27 cellular contexts compared by ENCODE assay signal in the genomic region with DNA sequence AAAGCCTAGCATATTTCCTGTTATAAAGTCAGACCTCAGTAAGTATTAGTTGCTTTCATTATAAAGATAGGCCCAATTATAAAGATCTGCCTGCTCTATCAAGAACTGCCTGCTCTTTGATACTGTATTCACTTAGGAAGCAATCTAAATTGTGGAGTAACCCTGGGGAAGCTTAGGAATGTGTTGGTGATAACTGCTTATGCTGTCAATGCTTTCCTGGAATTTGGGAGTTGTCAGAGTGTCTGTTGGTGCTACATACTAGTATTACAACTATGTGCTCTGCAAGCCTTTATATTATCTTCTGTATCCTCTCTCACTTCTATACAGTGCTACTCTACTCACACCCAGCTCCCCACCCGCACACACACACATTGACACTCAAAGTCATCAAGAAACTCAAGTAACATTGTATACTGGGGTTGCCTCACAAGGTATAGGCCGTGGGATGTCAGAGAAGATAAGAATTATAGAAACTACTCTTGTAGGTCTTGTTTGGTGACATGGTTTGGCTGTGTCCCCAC. TPM values are rescaled to one million over a fixed set of nuclear protein-coding genes. Genes with fewer than 3 reads are reported as not detected.
DNase-seq lines count a peak whose midpoint lies in the region; ATAC-seq and TF ChIP-seq lines count a peak whose summit lies in the region.
"Had no signal": no experiment of that assay in that cellular context is flagged by ENCODE, and none has a peak within 500 bp of the region (broad histone marks: within the 10 kb centered on the region; RNA-seq: fewer than 3 reads in every experiment).

No MANE protein-coding gene starts in this region.

- no peak for TF ChIP-seq POLR2A in thyroid gland (IDR thresholded peaks at IDR 0.05)

- H3K79me2 ChIP-seq in mesendoderm (ENCODE audit: control insufficient read depth, insufficient read depth, low read length): peaks cover 28% of the 10 kb centered on the region

- H2BK5ac ChIP-seq in mesendoderm (ENCODE audit: low read length): no peak overlapping the region

- peak; percentile 33 for DNase-seq in AG10803 (ENCODE audit: low read depth)
- peak; percentile 21 for DNase-seq in adipocyte (ENCODE audit: low read depth)
- no peak for DNase-seq in left cardiac atrium
- DNase-seq in mesendoderm: peak; percentile 75
- DNase-seq in NCI-H82 treated with DMSO at 0.1 percent for 48 hours (lab: John Stamatoyannopoulos, UW; ENCODE audit: unreplicated experiment): no peak
- DNase-seq in thyroid gland: no peak
- DNase-seq: activated CD8-positive, alpha-beta T cell treated with anti-CD3 and anti-CD28 coated beads, Interleukin-2, amount 10 ng/mL, durations not matched to agents 7 days and 5 days; activated gamma-delta T cell; activated naive CD8-positive, alpha-beta T cell treated with anti-CD3 and anti-CD28 coated beads, Interleukin-2, amount 10 ng/mL, durations not matched to agents 7 days and 5 days; BE2C; body of pancreas; DMS53; effector CD4-positive, alpha-beta T cell; GDM1; HCEC 1CT; heart left ventricle; natural killer cell; NCI-H1436; NCI-H446 treated with DMSO at 0.1 percent for 48 hours; NCI-H82; retina; RPMI8226; spleen; transverse colon had no signal

- H2BK120ac ChIP-seq in mesendoderm (ENCODE audit: low read depth, low read length): no peak overlapping the region

- H3K18ac ChIP-seq in mesendoderm (ENCODE audit: low read length): no peak overlapping the region

- no peak overlapping the region for H4K8ac ChIP-seq in mesendoderm (ENCODE audit: low read depth, low read length)

- H2BK15ac ChIP-seq in mesendoderm (replicated peaks; ENCODE audit: low read depth): no peak overlapping the region

- H3K36me3 ChIP-seq in adipocyte (ENCODE audit: control insufficient read depth, insufficient read depth, low read length, severe bottlenecking) (no peaks in the 10 kb centered on the region), mesendoderm (ENCODE audit: control insufficient read depth, insufficient read depth, low read length) (no peaks in the 10 kb centered on the region), thyroid gland (no peaks in the 10 kb centered on the region)
- H3K36me3 ChIP-seq: BE2C, heart left ventricle, spleen, transverse colon had no signal

- no peak overlapping the region for H3K4me2 ChIP-seq in mesendoderm (ENCODE audit: low read length)

- TF ChIP-seq CTCF in AG10803 (conservative IDR thresholded peaks at IDR 0.05; ENCODE audit: low read length) (no peak), thyroid gland (IDR thresholded peaks at IDR 0.05) (no peak)

- no peak overlapping the region for H2AK5ac ChIP-seq in mesendoderm (ENCODE audit: low read length)

- intact Hi-C loops in left cardiac atrium (cut with DNase I): no loop called here
- intact Hi-C loops in thyroid gland (cut with DNase I): no loop called here

- H3K56ac ChIP-seq in mesendoderm (ENCODE audit: low read length): no peak overlapping the region

- no peak overlapping the region for H3K4ac ChIP-seq in mesendoderm (ENCODE audit: low read depth, low read length)

- no peak overlapping the region for H4K5ac ChIP-seq in mesendoderm (ENCODE audit: low read length)

- H3K9me3 ChIP-seq in adipocyte (ENCODE audit: control insufficient read depth, low read length) (no peaks in the 10 kb centered on the region), thyroid gland (no peaks in the 10 kb centered on the region)
- H3K9me3 ChIP-seq: BE2C, body of pancreas, heart left ventricle, spleen, transverse colon had no signal

- no peaks in the 10 kb centered on the region for H3K27me3 ChIP-seq in adipocyte (replicated peaks; ENCODE audit: control insufficient read depth, insufficient read depth, low read length)
- H3K27me3 ChIP-seq in mesendoderm (ENCODE audit: insufficient read depth, low read length, poor library complexity): no peaks in the 10 kb centered on the region
- no peaks in the 10 kb centered on the region for H3K27me3 ChIP-seq in thyroid gland
- H3K27me3 ChIP-seq: BE2C, body of pancreas, heart left ventricle, spleen, transverse colon had no signal

- H3K4me3 ChIP-seq in AG10803 (ENCODE audit: low read length): no peak overlapping the region
- H3K4me3 ChIP-seq in adipocyte (ENCODE audit: low read length): no peak overlapping the region
- no peak overlapping the region for H3K4me3 ChIP-seq in mesendoderm (ENCODE audit: low read length)
- H3K4me3 ChIP-seq in thyroid gland (replicated peaks in 1 of 3): no peak overlapping the region
- H3K4me3 ChIP-seq: body of pancreas, heart left ventricle, spleen, transverse colon had no signal

- H3K4me1 ChIP-seq in adipocyte (ENCODE audit: control insufficient read depth, insufficient read depth, low read length) (peaks cover 14% of the 10 kb centered on the region), mesendoderm (ENCODE audit: control insufficient read depth, low read depth, low read length) (peaks cover 3% of the 10 kb centered on the region), thyroid gland (peaks cover 13 to 18% of the 10 kb centered on the region in 2 donors)

- H3K79me1 ChIP-seq in mesendoderm (ENCODE audit: low read length): peaks cover 2% of the 10 kb centered on the region

- no peak overlapping the region for H3K27ac ChIP-seq in mesendoderm (ENCODE audit: low read depth, low read length)
- no peak overlapping the region for H3K27ac ChIP-seq in thyroid gland
- H3K27ac ChIP-seq: epithelial cell of prostate, spleen, transverse colon had no signal

- no peak overlapping the region for H3K23ac ChIP-seq in mesendoderm (ENCODE audit: low read length)

- WGBS in mesendoderm (ENCODE audit: extremely low coverage, insufficient coverage, low lambda C conversion rate): no CpG with 5 or more reads among the region's 2 CpGs
- WGBS in thyroid gland, 2 donors: 97 to 100% methylated on average over 2 of the region's 2 CpGs

- H3K9ac ChIP-seq in adipocyte (ENCODE audit: low read length) (no peak overlapping the region), mesendoderm (ENCODE audit: low read length) (no peak overlapping the region)

- peak; percentile 67 to 80 for ATAC-seq in left cardiac atrium
- ATAC-seq in HG02973 (IDR thresholded peaks at IDR 0.05; ENCODE audit: unreplicated experiment): no peak
- no peak for ATAC-seq in HG02642 (IDR thresholded peaks at IDR 0.05; ENCODE audit: poor library complexity, unreplicated experiment)
- ATAC-seq: activated CD8-positive, alpha-beta T cell treated with anti-CD3 and anti-CD28 coated beads, Interleukin-2, amount 10 ng/mL, durations not matched to agents 7 days and 5 days; body of pancreas; natural killer cell had no signal

RNA-seq across cellular contexts. Expression of gene ZNF277, which starts 6.1 kb away (rescaled TPM):
- total RNA-seq in left cardiac atrium: 10 to 100 TPM; 14.9 to 16.2 TPM
- 12.9 TPM for polyA plus RNA-seq in mesendoderm (2013, experiment 1 of 2)
- 11.7 TPM for polyA plus RNA-seq in mesendoderm (2013, experiment 2 of 2)
- total RNA-seq in thyroid gland: 10 to 100 TPM; 28.4 to 45.4 (median 36.5) TPM

RNA-seq across cellular contexts. Expression of gene DOCK4, which starts 6.4 kb away (rescaled TPM):
- total RNA-seq in left cardiac atrium (10 to 100 TPM; 17.1 to 19.3 TPM), thyroid gland (10 to 100 TPM; 14.0 to 48.1 (median 30.9) TPM)
- polyA plus RNA-seq in mesendoderm (2013, experiment 1 of 2): 10.0 TPM
- polyA plus RNA-seq in mesendoderm (2013, experiment 2 of 2): 11.5 TPM

Comparison
In these comparisons a context has a peak if more than half of its experiments do, and no peak if none do; other contexts are left out.
1. DNase-seq: peak in AG10803 (single experiment), adipocyte (single experiment) and mesendoderm (single experiment); none in left cardiac atrium (single experiment), NCI-H82 treated with DMSO at 0.1 percent for 48 hours (single experiment) and thyroid gland (0 of 2).
2. ATAC-seq: peak in left cardiac atrium (2 of 2); none in HG02973 (single experiment) and HG02642 (single experiment).